8 cellular contexts compared by ENCODE assay signal in the genomic region with DNA sequence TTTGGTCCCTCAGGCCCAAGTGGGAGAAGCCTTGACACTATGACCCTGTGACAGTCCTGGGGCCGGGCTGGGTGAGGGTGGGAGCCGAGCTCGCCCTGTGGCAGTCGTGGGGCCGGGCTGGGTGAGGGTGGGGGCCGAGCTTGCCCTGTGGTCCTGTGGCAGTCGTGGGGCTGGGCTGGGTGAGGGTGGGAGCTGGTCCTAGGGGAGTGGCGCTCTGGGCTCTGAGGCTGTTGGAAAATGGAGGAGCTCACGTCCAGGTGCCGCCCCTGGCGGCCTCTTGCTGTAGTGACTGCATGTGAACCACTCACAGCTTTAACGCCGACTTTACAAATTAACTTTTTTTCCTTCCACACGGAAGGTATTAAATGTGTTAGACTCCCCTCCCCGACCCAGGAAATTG.
DNase-seq lines count a peak whose midpoint lies in the region; ATAC-seq, FAIRE-seq and TF ChIP-seq lines count a peak whose summit lies in the region.

No MANE protein-coding gene starts in this region.

- CTCF ChIA-PET in A673 (lab: Charles Lee) (interaction anchor here (0.6 to 1.2 kb wide), 3 partner anchors 10 to 259 kb away, joined by 3 to 9 read pairs (median 6); no protein-coding TSS in a partner anchor), endothelial cell of umbilical vein (lab: Charles Lee) (no interaction called here)

- H3K9ac ChIP-seq in endothelial cell of umbilical vein (replicated peaks; ENCODE audit: extremely low read depth, insufficient read depth, low read length) (no peak overlapping the region), neuronal stem cell (ENCODE audit: low read depth, low read length, poor library complexity) (no peak overlapping the region)

- POLR2A ChIA-PET in A673 (lab: Charles Lee; ENCODE audit: low non-redundant PET), result no interaction called here
- POLR2A ChIA-PET in endothelial cell of umbilical vein (lab: Charles Lee), result no interaction called here

- no peak for FAIRE-seq in endothelial cell of umbilical vein (lab: Jason Lieb, UNC)

- H2BK15ac ChIP-seq in neuronal stem cell (ENCODE audit: low read length), result no peak overlapping the region

- peak; percentile 60 for DNase-seq in A673 (ENCODE audit: low spot score)
- peak; percentile 72 for DNase-seq in RKO (ENCODE audit: low spot score)
- DNase-seq in endothelial cell of umbilical vein (ENCODE audit: low read depth, low spot score), result no peak
- DNase-seq in neuronal stem cell (ENCODE audit: low spot score), result peak; percentile 41
- no peak for DNase-seq in hepatic stellate cell (ENCODE audit: low spot score)

- H3K27me3 ChIP-seq in A673 (replicated peaks; ENCODE audit: insufficient read depth, low read depth, low read length, poor library complexity) (peaks cover 10% of the 10 kb centered on the region), endothelial cell of umbilical vein (ENCODE audit: control insufficient read depth in 2 of 2, insufficient read depth in 2 of 2, low read length in 2 of 2) (no peaks in the 10 kb centered on the region), neuronal stem cell (ENCODE audit: control insufficient read depth in 3 of 3, insufficient read depth in 3 of 3, low read depth in 1 of 3, low read length in 3 of 3) (no peaks in the 10 kb centered on the region)

- TF ChIP-seq CTCF in A673 (conservative IDR thresholded peaks at IDR 0.05; ENCODE audit: low read depth, low read length) (peak; percentile 66), endothelial cell of umbilical vein (IDR thresholded peaks at IDR 0.05; ENCODE audit: extremely low read depth in 1 of 2, insufficient read depth in 1 of 2, low read depth in 1 of 2, low read length in 2 of 2) (peak; percentile 16)

- H3K4me1 ChIP-seq in A673 (ENCODE audit: insufficient read depth, low read length, poor library complexity, severe bottlenecking) (no peaks in the 10 kb centered on the region), endothelial cell of umbilical vein (ENCODE audit: control insufficient read depth, extremely low read depth, insufficient read depth, low read length) (no peaks in the 10 kb centered on the region), neuronal stem cell (ENCODE audit: control insufficient read depth in 2 of 2, insufficient read depth in 1 of 2, low read depth in 1 of 2, low read length in 2 of 2) (peaks cover 0 to 4% of the 10 kb centered on the region in 2 donors)

- H2AFZ ChIP-seq in endothelial cell of umbilical vein (ENCODE audit: low read depth, low read length) (no peak overlapping the region), neuronal stem cell (ENCODE audit: low read length) (peak overlapping the region; percentile 77)

- H3K23ac ChIP-seq in neuronal stem cell (ENCODE audit: low read depth, low read length, poor library complexity), result no peak overlapping the region

- no peak overlapping the region for H4K91ac ChIP-seq in neuronal stem cell (ENCODE audit: low read depth, low read length, poor library complexity)

- H3K14ac ChIP-seq in neuronal stem cell (ENCODE audit: low read length), result no peak overlapping the region

- no peaks in the 10 kb centered on the region for H4K20me1 ChIP-seq in endothelial cell of umbilical vein (replicated peaks; ENCODE audit: control insufficient read depth, extremely low read depth, insufficient read depth, low read length)

- H3K4me3 ChIP-seq in A673 (ENCODE audit: low read depth, low read length, poor library complexity, severe bottlenecking), result no peak overlapping the region
- H3K4me3 ChIP-seq in endothelial cell of umbilical vein (replicated peaks in 1 of 3; ENCODE audit: insufficient read depth in 1 of 3, low read depth in 1 of 3, low read length in 3 of 3), result no peak overlapping the region
- no peak overlapping the region for H3K4me3 ChIP-seq in neuronal stem cell (ENCODE audit: low read length in 2 of 2)

- dilution Hi-C loops in endothelial cell of umbilical vein (cut with MboI; ENCODE audit: extremely low pct_ligation_motif_present, low sequenced_read_pairs), result no loop called here

- ATAC-seq in GM18505 (IDR thresholded peaks at IDR 0.05; ENCODE audit: unreplicated experiment), result peak; percentile 65
- ATAC-seq in HG03460 (IDR thresholded peaks at IDR 0.05; ENCODE audit: unreplicated experiment), result no peak
- ATAC-seq in HG03108 (IDR thresholded peaks at IDR 0.05; ENCODE audit: unreplicated experiment), result no peak

- intact Hi-C loops in A673 (cut with micrococcal nuclease; ENCODE audit: unreplicated experiment), result no loop called here
- intact Hi-C loops in endothelial cell of umbilical vein (cut with micrococcal nuclease), result no loop called here

- H3K9me1 ChIP-seq in endothelial cell of umbilical vein (replicated peaks; ENCODE audit: control insufficient read depth, extremely low read depth, insufficient read depth, low read length), result no peaks in the 10 kb centered on the region

- H3K27ac ChIP-seq in A673 (ENCODE audit: low read depth, low read length, poor library complexity, severe bottlenecking) (no peak overlapping the region), endothelial cell of umbilical vein (ENCODE audit: insufficient read depth, low read depth, low read length) (no peak overlapping the region), neuronal stem cell (replicated peaks; ENCODE audit: low read length) (no peak overlapping the region)

- peak overlapping the region; percentile 57 for H3K18ac ChIP-seq in neuronal stem cell (ENCODE audit: low read length)

- no peak overlapping the region for H2BK120ac ChIP-seq in neuronal stem cell (ENCODE audit: low read depth, low read length)

- no peaks in the 10 kb centered on the region for H3K79me2 ChIP-seq in endothelial cell of umbilical vein (ENCODE audit: control insufficient read depth, insufficient read depth, low read length)

- H3K9me3 ChIP-seq in A673 (ENCODE audit: low read depth, low read length, poor library complexity, severe bottlenecking) (no peaks in the 10 kb centered on the region), endothelial cell of umbilical vein (replicated peaks; ENCODE audit: control insufficient read depth, insufficient read depth, low read length) (no peaks in the 10 kb centered on the region), neuronal stem cell (replicated peaks in 1 of 2; ENCODE audit: control insufficient read depth in 2 of 2, insufficient read depth in 1 of 2, low read depth in 1 of 2, low read length in 2 of 2) (peaks cover 0 to 2% of the 10 kb centered on the region in 2 donors)

- BruUV-seq in A673 (replicated peaks; lab: Mats Ljungman, UMichigan) (no TSS peak), endothelial cell of umbilical vein (replicated peaks; lab: Mats Ljungman, UMichigan) (no TSS peak)

- TF ChIP-seq POLR2A in GM18505 (IDR thresholded peaks at IDR 0.05; ENCODE audit: borderline replicate concordance, extremely low read depth, insufficient read depth, insufficient read length) (no peak), endothelial cell of umbilical vein (IDR thresholded peaks at IDR 0.05; ENCODE audit: low read depth, low read length) (no peak)

- H3K36me3 ChIP-seq in A673 (ENCODE audit: insufficient read depth, low read length, poor library complexity, severe bottlenecking), result no peaks in the 10 kb centered on the region
- H3K36me3 ChIP-seq in endothelial cell of umbilical vein (ENCODE audit: control insufficient read depth in 2 of 2, extremely low read depth in 1 of 2, insufficient read depth in 2 of 2, low read length in 2 of 2), result no peaks in the 10 kb centered on the region
- H3K36me3 ChIP-seq in neuronal stem cell (replicated peaks in 1 of 2; ENCODE audit: control insufficient read depth in 2 of 2, insufficient read depth in 2 of 2, low read length in 2 of 2), result no peaks in the 10 kb centered on the region

- no peak overlapping the region for H3K4me2 ChIP-seq in endothelial cell of umbilical vein (ENCODE audit: insufficient read depth, low read length)
- no peak overlapping the region for H3K4me2 ChIP-seq in neuronal stem cell (ENCODE audit: insufficient read depth, low read length, poor library complexity, severe bottlenecking)

- H2BK5ac ChIP-seq in neuronal stem cell (ENCODE audit: low read length), result no peak overlapping the region

- no peak overlapping the region for H4K8ac ChIP-seq in neuronal stem cell (ENCODE audit: low read depth, low read length)

- no peak overlapping the region for H2AK5ac ChIP-seq in neuronal stem cell (ENCODE audit: low read depth, low read length)

- no CpG with 5 or more reads among the region's 15 CpGs for WGBS in neuronal stem cell (ENCODE audit: extremely low coverage in 2 of 2, insufficient read length in 2 of 2, insufficient replicate concordance in 1 of 2), 2 donors

- H3K79me1 ChIP-seq in neuronal stem cell (ENCODE audit: low read depth, low read length), result no peaks in the 10 kb centered on the region

- no peak overlapping the region for H3K4ac ChIP-seq in neuronal stem cell (ENCODE audit: low read length)

- H2BK12ac ChIP-seq in neuronal stem cell (ENCODE audit: low read length), result no peak overlapping the region

TF ChIP-seq in endothelial cell of umbilical vein, 7 proteins besides CTCF, POLR2A, EP300 and RAD21:
- no peak for TF ChIP-seq EZH2 (IDR thresholded peaks at IDR 0.05; ENCODE audit: borderline replicate concordance, low read depth, low read length, severe bottlenecking)
- TF ChIP-seq FOS (IDR thresholded peaks at IDR 0.05; ENCODE audit: borderline replicate concordance, insufficient read depth, low read length), result no peak
- TF ChIP-seq MYC (IDR thresholded peaks at IDR 0.05; ENCODE audit: low read depth, low read length), result no peak
- no peak for TF ChIP-seq JUN (IDR thresholded peaks at IDR 0.05; ENCODE audit: borderline replicate concordance, insufficient read depth, insufficient read length, low read depth)
- TF ChIP-seq, protein P1, sequence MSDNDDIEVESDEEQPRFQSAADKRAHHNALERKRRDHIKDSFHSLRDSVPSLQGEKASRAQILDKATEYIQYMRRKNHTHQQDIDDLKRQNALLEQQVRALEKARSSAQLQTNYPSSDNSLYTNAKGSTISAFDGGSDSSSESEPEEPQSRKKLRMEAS (IDR thresholded peaks at IDR 0.05; ENCODE audit: insufficient read depth, insufficient read length), result no peak
- no peak for TF ChIP-seq POLR2AphosphoS5 (IDR thresholded peaks at IDR 0.05; ENCODE audit: insufficient read depth, low read depth, low read length)
- no peak for TF ChIP-seq GATA2 (IDR thresholded peaks at IDR 0.05; ENCODE audit: insufficient read depth, insufficient read length, low read depth, low read length)

Comparison
In these comparisons a context has a peak if more than half of its experiments do, and no peak if none do; other contexts are left out.
1. DNase-seq: peak in A673 (single experiment), RKO (single experiment) and neuronal stem cell (single experiment); none in endothelial cell of umbilical vein (single experiment) and hepatic stellate cell (single experiment).